ENCODE assay signal across 29 cellular contexts in genomic region chr3:174322789-174323188, GRCh38.
"Had no signal": no experiment of that assay in that cellular context is flagged by ENCODE, and none has a peak within 500 bp of the region (broad histone marks: within the 10 kb centered on the region; RNA-seq: fewer than 3 reads in every experiment).

No MANE protein-coding gene starts in this region.

- H3K4me2 ChIP-seq: SK-N-SH had no signal

- H3K27me3 ChIP-seq: MG63, SJCRH30 had no signal

- H3K9me2 ChIP-seq: SK-N-SH had no signal

- H3K4me3 ChIP-seq: MG63, SJCRH30 had no signal

- H3K9ac ChIP-seq: SK-N-SH had no signal

- H3K27ac ChIP-seq: SJCRH30, VCaP had no signal

- ATAC-seq: activated CD8-positive, alpha-beta memory T cell treated with anti-CD3 and anti-CD28 coated beads, Interleukin-2, amount 10 ng/mL, durations not matched to agents 7 days and 5 days; activated naive CD8-positive, alpha-beta T cell treated with anti-CD3 and anti-CD28 coated beads, Interleukin-2, amount 50 U/mL, for 24 hours had no signal

- DNase-seq: activated B cell treated with CpG ODN at 0.5 μM for 24 hours; activated CD4-positive, alpha-beta memory T cell treated with anti-CD3 and anti-CD28 coated beads, Interleukin-2, amount 10 ng/mL, durations not matched to agents 7 days and 5 days; activated CD4-positive, alpha-beta T cell treated with anti-CD3 and anti-CD28 coated beads for 4 hours; activated CD4-positive, CD25-positive, alpha-beta regulatory T cell treated with anti-CD3 and anti-CD28 coated beads, Interleukin-2, amount 50 U/mL, for 72 hours; activated CD8-positive, alpha-beta memory T cell treated with anti-CD3 and anti-CD28 coated beads for 24 hours; activated CD8-positive, alpha-beta memory T cell treated with anti-CD3 and anti-CD28 coated beads, Interleukin-2, amount 10 ng/mL, durations not matched to agents 7 days and 5 days; activated CD8-positive, alpha-beta memory T cell treated with anti-CD3 and anti-CD28 coated beads, Interleukin-2, amount 50 U/mL, for 48 hours; activated effector memory CD4-positive, alpha-beta T cell treated with Interleukin-2 at 50 U/mL for 16 hours; activated naive CD4-positive, alpha-beta T cell treated with anti-CD3 and anti-CD28 coated beads, Interleukin-2, amount 10 ng/mL, durations not matched to agents 7 days and 5 days; activated naive CD8-positive, alpha-beta T cell treated with anti-CD3 and anti-CD28 coated beads, Interleukin-2, amount 50 U/mL, for 24 hours; activated T-cell treated with anti-CD3 and anti-CD28 coated beads, Interleukin-2, amount 50 U/mL, for 48 hours; anterior cingulate cortex; caudate nucleus; cerebellar nuclear complex; Karpas-422; KBM-7; MG63; NCI-H1048; NCI-H1105 treated with DMSO at 0.1 percent for 48 hours; NCI-H1436; NCI-H1694; NCI-H1930; NCI-H2081 treated with DMSO at 0.1 percent for 48 hours; NCI-H524; OCI-M1; SHP77; SJCRH30; SK-N-SH had no signal
